ENCODE assay signal across 16 cellular contexts in genomic region chr12:27143676-27144075, GRCh38.
DNase-seq lines count a peak whose midpoint lies in the region; ATAC-seq, FAIRE-seq and TF ChIP-seq lines count a peak whose summit lies in the region.
"Had no signal": no experiment of that assay in that cellular context is flagged by ENCODE, and none has a peak within 500 bp of the region (broad histone marks: within the 10 kb centered on the region; RNA-seq: fewer than 3 reads in every experiment).

No MANE protein-coding gene starts in this region.

- no peaks in the 10 kb centered on the region for H3K9me3 Mint-ChIP-seq in activated CD8-positive, alpha-beta T cell treated with anti-CD3 and anti-CD28 coated beads, Interleukin-2, amount 10 ng/mL, durations not matched to agents 7 days and 5 days (ENCODE audit: insufficient read depth)

- peak overlapping the region; percentile 55 for H3K27ac Mint-ChIP-seq in activated CD8-positive, alpha-beta T cell treated with anti-CD3 and anti-CD28 coated beads, Interleukin-2, amount 10 ng/mL, durations not matched to agents 7 days and 5 days

- ATAC-seq in A549, result no peak
- no peak for ATAC-seq in activated CD8-positive, alpha-beta T cell treated with anti-CD3 and anti-CD28 coated beads, Interleukin-2, amount 10 ng/mL, durations not matched to agents 7 days and 5 days

- H2AFZ ChIP-seq in keratinocyte (ENCODE audit: control insufficient read depth, low read length), result peak overlapping the region; percentile 68

- H3K9me3 ChIP-seq in A549 (no peaks in the 10 kb centered on the region), keratinocyte (ENCODE audit: control insufficient read depth, low read depth, low read length) (no peaks in the 10 kb centered on the region)
- H3K9me3 ChIP-seq: right lobe of liver had no signal

- no peaks in the 10 kb centered on the region for H3K27me3 Mint-ChIP-seq in activated CD8-positive, alpha-beta T cell treated with anti-CD3 and anti-CD28 coated beads, Interleukin-2, amount 10 ng/mL, durations not matched to agents 7 days and 5 days (ENCODE audit: low read depth)

- H3K4me2 ChIP-seq in A549 (peak overlapping the region; percentile 62), keratinocyte (ENCODE audit: control insufficient read depth, extremely low read depth, insufficient read depth, low read depth, low read length) (peak overlapping the region; percentile 4)

- dilution Hi-C loops in keratinocyte (cut with MboI; ENCODE audit: extremely low pct_ligation_motif_present, low sequenced_read_pairs), result no loop called here

- no peak for TF ChIP-seq POLR2A in A549 (IDR thresholded peaks at IDR 0.05; ENCODE audit: low read length)

- no peak overlapping the region for H3K9ac ChIP-seq in keratinocyte (ENCODE audit: control insufficient read depth, extremely low read depth, insufficient read depth, low read length)

- no peak for DNase-seq in A549 (ENCODE audit: low read depth in 1 of 2, low spot score in 1 of 2)
- DNase-seq in GM18507 (ENCODE audit: extremely low spot score, insufficient read length, low read depth), result no peak
- DNase-seq in activated CD8-positive, alpha-beta T cell treated with anti-CD3 and anti-CD28 coated beads, Interleukin-2, amount 10 ng/mL, durations not matched to agents 7 days and 5 days, result no peak
- DNase-seq in keratinocyte (ENCODE audit: low read depth, low spot score), result no peak
- DNase-seq in hypothalamus (lab: John Stamatoyannopoulos, UW), result no peak
- DNase-seq in glomerular visceral epithelial cell (ENCODE audit: extremely low spot score), result no peak
- no peak for DNase-seq in AG08396 (ENCODE audit: low spot score)
- no peak for DNase-seq in retina
- DNase-seq: activated CD4-positive, alpha-beta T cell treated with anti-CD3 and anti-CD28 coated beads for 4 hours; anterior cingulate cortex; COR-L47; GOT3; NCI-H1694; right lobe of liver had no signal

- peaks cover 41% of the 10 kb centered on the region for H3K4me1 Mint-ChIP-seq in activated CD8-positive, alpha-beta T cell treated with anti-CD3 and anti-CD28 coated beads, Interleukin-2, amount 10 ng/mL, durations not matched to agents 7 days and 5 days (ENCODE audit: low read depth)

- CTCF ChIA-PET in A549 (lab: Yijun Ruan, JAX), result interaction anchor here (1.6 kb wide), 1 partner anchor 100 kb away, joined by 6 read pairs; the partner anchor contains the start of gene STK38L
- CTCF ChIA-PET in activated CD8-positive, alpha-beta T cell treated with anti-CD3 and anti-CD28 coated beads, Interleukin-2, amount 10 ng/mL, durations not matched to agents 7 days and 5 days (lab: Charles Lee), result interaction anchor here (0.6 to 2.1 kb wide), 3 partner anchors 32 to 187 kb away, joined by 3 to 6 read pairs (median 3); no protein-coding TSS in a partner anchor

- no peaks in the 10 kb centered on the region for H3K79me2 ChIP-seq in keratinocyte (ENCODE audit: control insufficient read depth, insufficient read depth, low read length)

- H3K27ac ChIP-seq in A549 (peak overlapping the region in 1 of 2 experiments; percentile 32; a peak in 1 of 6 replicates), keratinocyte (ENCODE audit: control insufficient read depth, insufficient read depth, low read length) (no peak overlapping the region)
- H3K27ac ChIP-seq: epithelial cell of prostate, right lobe of liver had no signal

- H3K36me3 Mint-ChIP-seq in activated CD8-positive, alpha-beta T cell treated with anti-CD3 and anti-CD28 coated beads, Interleukin-2, amount 10 ng/mL, durations not matched to agents 7 days and 5 days (ENCODE audit: low read depth), result no peaks in the 10 kb centered on the region

- no peak overlapping the region for H3K4me3 ChIP-seq in A549
- no peak overlapping the region for H3K4me3 ChIP-seq in keratinocyte (ENCODE audit: control insufficient read depth in 2 of 3, extremely low read depth in 1 of 3, insufficient read depth in 2 of 3, low read depth in 1 of 3, low read length in 3 of 3)
- H3K4me3 ChIP-seq: right lobe of liver had no signal

- no peaks in the 10 kb centered on the region for H3K27me3 ChIP-seq in keratinocyte (ENCODE audit: control insufficient read depth, extremely low read depth, insufficient read depth, low read length)
- H3K27me3 ChIP-seq: right lobe of liver had no signal

- H3K4me1 ChIP-seq in A549, result 0 out of 3 replicates have a peak, but pooled peaks cover 8% of the 10 kb centered on the region
- peaks cover 6% of the 10 kb centered on the region for H3K4me1 ChIP-seq in keratinocyte (ENCODE audit: control insufficient read depth, extremely low read depth, insufficient read depth, low read length)
- H3K4me1 ChIP-seq: right lobe of liver had no signal

- no peaks in the 10 kb centered on the region for H3K36me3 ChIP-seq in keratinocyte (ENCODE audit: control insufficient read depth in 2 of 2, extremely low read depth in 1 of 2, insufficient read depth in 2 of 2, low read length in 2 of 2)
- H3K36me3 ChIP-seq: right lobe of liver had no signal

- 25% methylated on average over 1 of the region's 1 CpG for WGBS in A549 (ENCODE audit: missing lambda C conversion rate)

- peak overlapping the region; percentile 48 for H3K4me3 Mint-ChIP-seq in activated CD8-positive, alpha-beta T cell treated with anti-CD3 and anti-CD28 coated beads, Interleukin-2, amount 10 ng/mL, durations not matched to agents 7 days and 5 days

- no peak for TF ChIP-seq RAD21 in A549 (conservative IDR thresholded peaks at IDR 0.05 in 1 of 2, IDR thresholded peaks at IDR 0.05 in 1 of 2)

- POLR2A ChIA-PET in A549 (lab: Yijun Ruan, JAX), result no interaction called here
- POLR2A ChIA-PET in activated CD8-positive, alpha-beta T cell treated with anti-CD3 and anti-CD28 coated beads, Interleukin-2, amount 10 ng/mL, durations not matched to agents 7 days and 5 days (lab: Charles Lee), result interaction anchor here (0.8 kb wide), 1 partner anchor 121 kb away, joined by 4 read pairs; the partner anchor contains the start of gene MED21

- TF ChIP-seq EP300 in A549 (IDR thresholded peaks at IDR 0.05), result no peak

- H4K20me1 ChIP-seq in keratinocyte (ENCODE audit: control insufficient read depth, extremely low read depth, insufficient read depth, low read length), result no peaks in the 10 kb centered on the region

- FAIRE-seq in A549 (lab: Jason Lieb, UNC), result no peak
- FAIRE-seq in GM18507 (lab: Jason Lieb, UNC), result peak; percentile 52
- FAIRE-seq in keratinocyte (lab: Jason Lieb, UNC), result no peak
- FAIRE-seq: urothelium cell line had no signal

- H3K9me1 ChIP-seq in keratinocyte (ENCODE audit: control insufficient read depth, extremely low read depth, insufficient read depth, low read length), result no peaks in the 10 kb centered on the region

- TF ChIP-seq CTCF in A549 (IDR thresholded peaks at IDR 0.05), result no peak
- TF ChIP-seq CTCF in keratinocyte (optimal IDR thresholded peaks at IDR 0.05 in 1 of 3, IDR thresholded peaks at IDR 0.05 in 1 of 3, conservative IDR thresholded peaks at IDR 0.05 in 1 of 3; ENCODE audit: extremely low read depth in 1 of 3, insufficient read depth in 2 of 3, low read length in 3 of 3), result no peak

TF ChIP-seq in A549, 52 proteins besides CTCF, POLR2A, EP300 and RAD21 (continues in another document):
- TF ChIP-seq HOXB13 (CRISPR knock-in tag; IDR thresholded peaks at IDR 0.05; ENCODE audit: low read depth), result no peak
- no peak for TF ChIP-seq NFE2L2 (conservative IDR thresholded peaks at IDR 0.05; ENCODE audit: low read length)
- TF ChIP-seq ESRRA (IDR thresholded peaks at IDR 0.05; ENCODE audit: borderline replicate concordance, low read length), result no peak
- TF ChIP-seq, protein P1, sequence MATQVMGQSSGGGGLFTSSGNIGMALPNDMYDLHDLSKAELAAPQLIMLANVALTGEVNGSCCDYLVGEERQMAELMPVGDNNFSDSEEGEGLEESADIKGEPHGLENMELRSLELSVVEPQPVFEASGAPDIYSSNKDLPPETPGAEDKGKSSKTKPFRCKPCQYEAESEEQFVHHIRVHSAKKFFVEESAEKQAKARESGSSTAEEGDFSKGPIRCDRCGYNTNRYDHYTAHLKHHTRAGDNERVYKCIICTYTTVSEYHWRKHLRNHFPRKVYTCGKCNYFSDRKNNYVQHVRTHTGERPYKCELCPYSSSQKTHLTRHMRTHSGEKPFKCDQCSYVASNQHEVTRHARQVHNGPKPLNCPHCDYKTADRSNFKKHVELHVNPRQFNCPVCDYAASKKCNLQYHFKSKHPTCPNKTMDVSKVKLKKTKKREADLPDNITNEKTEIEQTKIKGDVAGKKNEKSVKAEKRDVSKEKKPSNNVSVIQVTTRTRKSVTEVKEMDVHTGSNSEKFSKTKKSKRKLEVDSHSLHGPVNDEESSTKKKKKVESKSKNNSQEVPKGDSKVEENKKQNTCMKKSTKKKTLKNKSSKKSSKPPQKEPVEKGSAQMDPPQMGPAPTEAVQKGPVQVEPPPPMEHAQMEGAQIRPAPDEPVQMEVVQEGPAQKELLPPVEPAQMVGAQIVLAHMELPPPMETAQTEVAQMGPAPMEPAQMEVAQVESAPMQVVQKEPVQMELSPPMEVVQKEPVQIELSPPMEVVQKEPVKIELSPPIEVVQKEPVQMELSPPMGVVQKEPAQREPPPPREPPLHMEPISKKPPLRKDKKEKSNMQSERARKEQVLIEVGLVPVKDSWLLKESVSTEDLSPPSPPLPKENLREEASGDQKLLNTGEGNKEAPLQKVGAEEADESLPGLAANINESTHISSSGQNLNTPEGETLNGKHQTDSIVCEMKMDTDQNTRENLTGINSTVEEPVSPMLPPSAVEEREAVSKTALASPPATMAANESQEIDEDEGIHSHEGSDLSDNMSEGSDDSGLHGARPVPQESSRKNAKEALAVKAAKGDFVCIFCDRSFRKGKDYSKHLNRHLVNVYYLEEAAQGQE (IDR thresholded peaks at IDR 0.05), result no peak
- no peak for TF ChIP-seq MYC (IDR thresholded peaks at IDR 0.05; ENCODE audit: borderline replicate concordance, low read length)
- TF ChIP-seq E2F6 (IDR thresholded peaks at IDR 0.05; ENCODE audit: borderline replicate concordance, low read depth), result no peak
- no peak for TF ChIP-seq MAX (IDR thresholded peaks at IDR 0.05)
- no peak for TF ChIP-seq MAZ (IDR thresholded peaks at IDR 0.05; ENCODE audit: borderline replicate concordance, low read depth, low read length)
